In the genomic region with DNA sequence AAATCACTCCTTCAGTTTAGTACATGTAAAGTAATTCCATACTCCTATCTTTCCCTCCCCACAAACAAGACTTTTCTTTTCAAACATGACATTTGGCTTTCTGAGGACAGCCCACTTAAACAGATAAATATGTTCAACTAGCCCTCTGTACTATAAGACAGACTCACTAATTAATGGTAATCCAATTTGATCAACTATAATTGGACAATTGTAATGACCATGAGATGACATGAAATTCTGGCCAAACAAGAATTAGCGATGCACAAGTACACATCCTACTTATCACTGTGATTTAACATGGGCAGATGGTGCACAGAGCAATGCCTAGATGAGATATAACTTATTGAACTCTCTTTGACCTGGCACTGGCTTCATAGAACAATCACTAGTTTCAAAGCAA, we compare ENCODE assay signal across 25 cellular contexts.
"Had no signal": no experiment of that assay in that cellular context is flagged by ENCODE, and none has a peak within 500 bp of the region (broad histone marks: within the 10 kb centered on the region; RNA-seq: fewer than 3 reads in every experiment).

No MANE protein-coding gene starts in this region.

- H3K27ac ChIP-seq: left ventricle myocardium inferior, neural progenitor cell, neutrophil, parathyroid adenoma, psoas muscle, right atrium auricular region, right lobe of liver, stomach, testis, thyroid gland, transverse colon, upper lobe of left lung, vagina had no signal

- H3K9ac ChIP-seq: neural progenitor cell, parathyroid adenoma had no signal

- DNase-seq: islet precursor cell; left ventricle myocardium inferior; mesendoderm; naive B cell; natural killer cell; nephron progenitor cell; occipital lobe; psoas muscle; right lobe of liver; stimulated activated CD4-positive, alpha-beta T cell treated with anti-CD3 and anti-CD28 coated beads, Interleukin-1b, Interleukin-23, amount 100 ng/mL, for 48 hours; stimulated activated CD4-positive, alpha-beta T cell treated with anti-CD3 and anti-CD28 coated beads, Interleukin-2, amount 100 ng/mL, for 48 hours; stimulated activated naive B cell treated with anti-CD40 and anti-IgM and Interleukin-4, amounts not matched to agents 10 μg/mL and 1 μg/mL and 100 μg/mL, for 72 hours; stimulated activated naive CD8-positive, alpha-beta T cell treated with anti-CD3 and anti-CD28 coated beads, Interleukin-15, Interleukin-2, amounts not matched to agents 100 U/mL and 50 U/mL, for 24 hours; stomach; testis; thyroid gland; transverse colon; upper lobe of left lung had no signal

- H3K4me2 ChIP-seq: neural progenitor cell, smooth muscle cell had no signal

- H3K4me3 ChIP-seq: left ventricle myocardium inferior, lung, neural progenitor cell, psoas muscle, right atrium auricular region, right lobe of liver, smooth muscle cell, stomach, testis, thyroid gland, transverse colon, upper lobe of left lung, vagina had no signal

- H3K36me3 ChIP-seq: left ventricle myocardium inferior, neural progenitor cell, neutrophil, right atrium auricular region, right lobe of liver, stomach, thyroid gland, transverse colon, upper lobe of left lung, vagina had no signal

- H3K4me1 ChIP-seq: left ventricle myocardium inferior, neural progenitor cell, parathyroid adenoma, psoas muscle, right lobe of liver, stomach, testis, thyroid gland, transverse colon, upper lobe of left lung, vagina had no signal

- H2AFZ ChIP-seq: neural progenitor cell, parathyroid adenoma had no signal

- H3K27me3 ChIP-seq: neural progenitor cell, neutrophil, right atrium auricular region, right lobe of liver, stomach, testis, thyroid gland, transverse colon, upper lobe of left lung, vagina had no signal

- H3K9me3 ChIP-seq: neutrophil, right atrium auricular region, right lobe of liver, stomach, testis, thyroid gland, transverse colon, upper lobe of left lung, vagina had no signal

- ATAC-seq: natural killer cell; psoas muscle; right lobe of liver; stimulated activated naive B cell treated with anti-CD40 and anti-IgM and Interleukin-4, amounts not matched to agents 10 μg/mL and 1 μg/mL and 100 μg/mL, for 72 hours; stimulated activated naive CD8-positive, alpha-beta T cell treated with anti-CD3 and anti-CD28 coated beads, Interleukin-15, Interleukin-2, amounts not matched to agents 100 U/mL and 50 U/mL, for 24 hours had no signal
